28 cellular contexts compared by ENCODE assay signal in genomic region chr1:18101508-18101907, GRCh38.
"Had no signal": no experiment of that assay in that cellular context is flagged by ENCODE, and none has a peak within 500 bp of the region (broad histone marks: within the 10 kb centered on the region; RNA-seq: fewer than 3 reads in every experiment).

No MANE protein-coding gene starts in this region.

- H3K27me3 ChIP-seq: testis, thyroid gland, upper lobe of left lung, vagina had no signal

- H3K27ac ChIP-seq: stomach, suprapubic skin, testis, thoracic aorta, thyroid gland, tibial artery, tibial nerve, transverse colon, upper lobe of left lung, upper lobe of right lung, uterus, vagina had no signal

- H3K9me3 ChIP-seq: stomach, suprapubic skin, testis, thoracic aorta, thyroid gland, tibial artery, tibial nerve, transverse colon, upper lobe of left lung, upper lobe of right lung, uterus, vagina had no signal

- DNase-seq: stimulated activated CD4-positive, alpha-beta T cell treated with anti-CD3 and anti-CD28 coated beads, Interleukin-2, amount 100 ng/mL, for 48 hours; stimulated activated CD4-positive, alpha-beta T cell treated with anti-CD3 and anti-CD28 coated beads, Interleukin-4, amount 100 ng/mL, for 1 hour; stimulated activated CD4-positive, alpha-beta T cell treated with anti-CD3 and anti-CD28 coated beads, Interleukin-4, amount 100 ng/mL, for 24 hours; stimulated activated CD4-positive, alpha-beta T cell treated with anti-CD3 and anti-CD28 coated beads, Interleukin-4, amount 100 ng/mL, for 4 hours; stimulated activated CD8-positive, alpha-beta memory T cell treated with anti-CD3 and anti-CD28 coated beads, Interleukin-4, amount 100 ng/mL, for 48 hours; stimulated activated naive B cell treated with anti-CD40 and anti-IgM and Interleukin-4, amounts not matched to agents 10 μg/mL and 1 μg/mL and 100 μg/mL, for 72 hours; stimulated activated naive CD4-positive, alpha-beta T cell; stimulated activated naive CD4-positive, alpha-beta T cell treated with Interleukin-2 at 50 U/mL for 16 hours; stimulated activated naive CD8-positive, alpha-beta T cell treated with anti-CD3 and anti-CD28 coated beads, Interleukin-15, amount 100 ng/mL, for 72 hours; stimulated activated naive CD8-positive, alpha-beta T cell treated with anti-CD3 and anti-CD28 coated beads, Interleukin-15, Interleukin-2, amounts not matched to agents 100 U/mL and 50 U/mL, for 24 hours; stomach; substantia nigra; testis; thyroid gland; tibial artery; transverse colon; trophoblast cell; upper lobe of left lung; upper lobe of right lung; uterus had no signal

- H3K36me3 ChIP-seq: stomach, suprapubic skin, thoracic aorta, thyroid gland, tibial artery, tibial nerve, transverse colon, upper lobe of left lung, upper lobe of right lung, uterus, vagina had no signal

- H3K36me3 Mint-ChIP-seq: stimulated activated effector memory CD8-positive, alpha-beta T cell treated with anti-CD3 and anti-CD28 coated beads, Interleukin-12 subunit alpha, Interleukin-12 subunit beta, amount 100 ng/mL, for 72 hours; stimulated activated memory B cell treated with anti-CD40 and anti-IgM and Interleukin-4, amounts not matched to agents 10 μg/mL and 1 μg/mL and 100 μg/mL, for 72 hours; stimulated activated naive B cell treated with anti-CD40 and anti-IgM and Interleukin-4, amounts not matched to agents 10 μg/mL and 1 μg/mL and 100 μg/mL, for 72 hours; type B pancreatic cell had no signal

- ATAC-seq: stimulated activated effector memory CD8-positive, alpha-beta T cell treated with anti-CD3 and anti-CD28 coated beads, Interleukin-12 subunit alpha, Interleukin-12 subunit beta, amount 100 ng/mL, for 72 hours; stimulated activated memory B cell treated with anti-CD40 and anti-IgM and Interleukin-4, amounts not matched to agents 10 μg/mL and 1 μg/mL and 100 μg/mL, for 72 hours; stimulated activated naive B cell treated with anti-CD40 and anti-IgM and Interleukin-4, amounts not matched to agents 10 μg/mL and 1 μg/mL and 100 μg/mL, for 72 hours; stimulated activated naive CD8-positive, alpha-beta T cell treated with anti-CD3 and anti-CD28 coated beads, Interleukin-15, amount 100 ng/mL, for 72 hours; stimulated activated naive CD8-positive, alpha-beta T cell treated with anti-CD3 and anti-CD28 coated beads, Interleukin-15, Interleukin-2, amounts not matched to agents 100 U/mL and 50 U/mL, for 24 hours; upper lobe of right lung had no signal

- H3K4me3 ChIP-seq: stomach, suprapubic skin, testis, thoracic aorta, thyroid gland, tibial artery, tibial nerve, transverse colon, upper lobe of left lung, upper lobe of right lung, uterus, vagina had no signal

- H3K27ac Mint-ChIP-seq: stimulated activated effector memory CD8-positive, alpha-beta T cell treated with anti-CD3 and anti-CD28 coated beads, Interleukin-12 subunit alpha, Interleukin-12 subunit beta, amount 100 ng/mL, for 72 hours; stimulated activated memory B cell treated with anti-CD40 and anti-IgM and Interleukin-4, amounts not matched to agents 10 μg/mL and 1 μg/mL and 100 μg/mL, for 72 hours; stimulated activated naive B cell treated with anti-CD40 and anti-IgM and Interleukin-4, amounts not matched to agents 10 μg/mL and 1 μg/mL and 100 μg/mL, for 72 hours; stimulated activated naive CD8-positive, alpha-beta T cell treated with anti-CD3 and anti-CD28 coated beads, Interleukin-15, amount 100 ng/mL, for 72 hours; stimulated activated naive CD8-positive, alpha-beta T cell treated with anti-CD3 and anti-CD28 coated beads, Interleukin-15, Interleukin-2, amounts not matched to agents 100 ng/mL and 50 ng/mL, for 24 hours; type B pancreatic cell had no signal

- H3K9me3 Mint-ChIP-seq: stimulated activated effector memory CD8-positive, alpha-beta T cell treated with anti-CD3 and anti-CD28 coated beads, Interleukin-12 subunit alpha, Interleukin-12 subunit beta, amount 100 ng/mL, for 72 hours; stimulated activated memory B cell treated with anti-CD40 and anti-IgM and Interleukin-4, amounts not matched to agents 10 μg/mL and 1 μg/mL and 100 μg/mL, for 72 hours; stimulated activated naive CD8-positive, alpha-beta T cell treated with anti-CD3 and anti-CD28 coated beads, Interleukin-15, Interleukin-2, amounts not matched to agents 100 ng/mL and 50 ng/mL, for 24 hours; type B pancreatic cell had no signal

- H3K4me3 Mint-ChIP-seq: stimulated activated effector memory CD8-positive, alpha-beta T cell treated with anti-CD3 and anti-CD28 coated beads, Interleukin-12 subunit alpha, Interleukin-12 subunit beta, amount 100 ng/mL, for 72 hours; stimulated activated memory B cell treated with anti-CD40 and anti-IgM and Interleukin-4, amounts not matched to agents 10 μg/mL and 1 μg/mL and 100 μg/mL, for 72 hours; stimulated activated naive B cell treated with anti-CD40 and anti-IgM and Interleukin-4, amounts not matched to agents 10 μg/mL and 1 μg/mL and 100 μg/mL, for 72 hours; stimulated activated naive CD8-positive, alpha-beta T cell treated with anti-CD3 and anti-CD28 coated beads, Interleukin-15, amount 100 ng/mL, for 72 hours; stimulated activated naive CD8-positive, alpha-beta T cell treated with anti-CD3 and anti-CD28 coated beads, Interleukin-15, Interleukin-2, amounts not matched to agents 100 ng/mL and 50 ng/mL, for 24 hours; type B pancreatic cell had no signal

- H3K4me1 ChIP-seq: stomach, suprapubic skin, testis, thyroid gland, transverse colon, upper lobe of left lung, upper lobe of right lung, uterus, vagina had no signal

- H3K4me1 Mint-ChIP-seq: stimulated activated effector memory CD8-positive, alpha-beta T cell treated with anti-CD3 and anti-CD28 coated beads, Interleukin-12 subunit alpha, Interleukin-12 subunit beta, amount 100 ng/mL, for 72 hours; stimulated activated memory B cell treated with anti-CD40 and anti-IgM and Interleukin-4, amounts not matched to agents 10 μg/mL and 1 μg/mL and 100 μg/mL, for 72 hours; stimulated activated naive B cell treated with anti-CD40 and anti-IgM and Interleukin-4, amounts not matched to agents 10 μg/mL and 1 μg/mL and 100 μg/mL, for 72 hours; stimulated activated naive CD8-positive, alpha-beta T cell treated with anti-CD3 and anti-CD28 coated beads, Interleukin-15, amount 100 ng/mL, for 72 hours had no signal
